10 cellular contexts compared by ENCODE assay signal in the genomic region with DNA sequence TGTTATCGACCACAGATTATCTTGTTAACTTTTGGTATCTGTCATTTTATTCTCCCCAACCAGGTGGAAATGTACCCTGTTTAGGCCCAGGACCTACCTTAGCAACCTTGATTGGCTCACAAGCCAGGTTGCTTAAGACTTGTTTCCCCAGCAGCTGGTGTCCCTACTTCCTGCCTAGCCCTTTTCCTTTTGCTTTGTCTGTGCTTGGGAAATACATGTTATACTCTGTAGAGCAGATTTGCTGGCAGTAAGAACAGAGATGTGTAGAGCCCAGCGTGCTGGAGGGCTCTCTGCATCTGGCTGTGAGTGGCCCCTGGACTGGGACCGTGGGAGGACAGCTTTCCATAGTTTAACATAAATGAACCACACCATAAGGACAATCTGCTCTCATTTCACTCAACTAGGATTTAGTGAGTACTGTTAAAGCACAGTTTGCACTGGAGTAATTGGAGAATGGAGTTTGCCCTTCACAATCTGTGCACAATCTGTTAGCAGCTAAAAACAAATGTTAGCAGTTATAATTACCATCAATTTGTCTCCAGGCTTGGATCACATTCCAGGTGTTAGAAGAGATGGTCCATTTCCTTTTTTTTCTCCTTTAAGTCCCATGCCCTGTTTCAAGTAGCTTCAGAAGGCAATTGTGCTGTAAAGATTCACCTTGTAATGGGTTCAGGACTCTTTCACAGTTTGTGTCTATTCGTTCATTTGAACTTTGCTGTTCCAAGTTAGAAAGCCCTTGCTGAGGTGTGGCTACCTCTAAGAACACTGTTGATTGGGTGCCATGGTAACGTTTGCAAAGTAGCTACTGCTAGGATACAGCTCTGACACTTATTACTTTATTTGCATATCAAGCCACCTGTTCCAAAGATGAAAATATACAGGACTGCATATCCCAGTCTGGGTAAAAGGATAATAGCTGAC. TPM values are rescaled to one million over a fixed set of nuclear protein-coding genes. Genes with fewer than 3 reads are reported as not detected.
DNase-seq lines count a peak whose midpoint lies in the region; ATAC-seq and TF ChIP-seq lines count a peak whose summit lies in the region.
"Had no signal": no experiment of that assay in that cellular context is flagged by ENCODE, and none has a peak within 500 bp of the region (broad histone marks: within the 10 kb centered on the region; RNA-seq: fewer than 3 reads in every experiment).

A gene with protein sequence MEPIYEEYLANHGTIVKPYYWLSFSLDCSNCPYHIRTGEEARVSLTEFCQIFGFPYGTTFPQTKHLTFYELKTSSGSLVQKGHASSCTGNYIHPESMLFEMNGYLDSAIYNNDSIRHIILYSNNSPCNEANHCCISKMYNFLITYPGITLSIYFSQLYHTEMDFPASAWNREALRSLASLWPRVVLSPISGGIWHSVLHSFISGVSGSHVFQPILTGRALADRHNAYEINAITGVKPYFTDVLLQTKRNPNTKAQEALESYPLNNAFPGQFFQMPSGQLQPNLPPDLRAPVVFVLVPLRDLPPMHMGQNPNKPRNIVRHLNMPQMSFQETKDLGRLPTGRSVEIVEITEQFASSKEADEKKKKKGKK (minus strand): TSS at position 770 of the 921 bp plus-strand sequence. CDS start 4,535 bp downstream, outside the sequence.

- peak within 1 kb of the TSS; percentile 92 for H3K27ac Mint-ChIP-seq in activated CD4-positive, alpha-beta memory T cell treated with anti-CD3 and anti-CD28 coated beads for 36 hours

- no peak within 1 kb of the TSS for H3K4me3 ChIP-seq in KMS-11 (IDR thresholded peaks at IDR 0.05; ENCODE audit: insufficient read depth, low read depth, low read length)
- H3K4me3 ChIP-seq in adrenal gland, result no peak within 1 kb of the TSS

- DNase-seq in G401 (ENCODE audit: low spot score), result peak; percentile 65
- peak; percentile 25 for DNase-seq in activated CD4-positive, alpha-beta memory T cell treated with anti-CD3 and anti-CD28 coated beads for 36 hours
- DNase-seq in left kidney (ENCODE audit: low read depth, low spot score), result peak; percentile 18
- no peak for DNase-seq in ecto neural progenitor cell (ENCODE audit: low spot score)
- no peak for DNase-seq in mucosa of gallbladder (ENCODE audit: low spot score)
- DNase-seq in adrenal gland, result no peak

- intact Hi-C loops in activated CD4-positive, alpha-beta memory T cell treated with anti-CD3 and anti-CD28 coated beads for 36 hours (cut with micrococcal nuclease), result loop anchor here (1.0 to 10.0 kb wide), 6 partner anchors 18 to 1628 kb away; a partner anchor contains a TSS
- intact Hi-C loops in adrenal gland (cut with DNase I), result no loop called here

- H3K79me2 ChIP-seq in KMS-11 (ENCODE audit: insufficient read depth, low read depth), result no peaks in the 10 kb centered on the region

- peak within 1 kb of the TSS; percentile 31 for H3K4me3 Mint-ChIP-seq in activated CD4-positive, alpha-beta memory T cell treated with anti-CD3 and anti-CD28 coated beads for 36 hours

- 72 to 77% (median 75%) methylated on average over 5 of the region's 5 CpGs for WGBS in adrenal gland, 4 donors

- no peak for TF ChIP-seq CTCF in KMS-11 (conservative IDR thresholded peaks at IDR 0.05; ENCODE audit: low read depth, low read length)
- TF ChIP-seq CTCF in adrenal gland (IDR thresholded peaks at IDR 0.05), result no peak

- in situ Hi-C loops in G401 (cut with HindIII; ENCODE audit: low sequenced_read_pairs), result no loop called here

- H3K9me3 ChIP-seq in adrenal gland (replicated peaks in 1 of 3), result no peaks in the 10 kb centered on the region

- no peak within 1 kb of the TSS for H3K27ac ChIP-seq in KMS-11
- no peak within 1 kb of the TSS for H3K27ac ChIP-seq in adrenal gland

- no peak for ATAC-seq in GM18873 (IDR thresholded peaks at IDR 0.05; ENCODE audit: low FRiP score, unreplicated experiment)

- H3K36me3 Mint-ChIP-seq in activated CD4-positive, alpha-beta memory T cell treated with anti-CD3 and anti-CD28 coated beads for 36 hours, result no peaks in the 10 kb centered on the region

- H4K20me1 ChIP-seq in KMS-11 (ENCODE audit: insufficient read depth), result no peaks in the 10 kb centered on the region

- CTCF ChIA-PET in activated CD4-positive, alpha-beta memory T cell treated with anti-CD3 and anti-CD28 coated beads for 36 hours (lab: Charles Lee), result interaction anchor here (1.2 to 6.2 kb wide), 5 partner anchors 19 to 371 kb away, joined by 3 to 171 read pairs (median 57); a partner anchor contains a TSS

- no peaks in the 10 kb centered on the region for H3K27me3 Mint-ChIP-seq in activated CD4-positive, alpha-beta memory T cell treated with anti-CD3 and anti-CD28 coated beads for 36 hours

- POLR2A ChIA-PET in activated CD4-positive, alpha-beta memory T cell treated with anti-CD3 and anti-CD28 coated beads for 36 hours (lab: Charles Lee), result interaction anchor here (0.7 to 1.2 kb wide), 2 partner anchors 19 to 263 kb away, joined by 3 to 4 read pairs; no protein-coding TSS in a partner anchor

- H3K9ac ChIP-seq in KMS-11, result no peak within 1 kb of the TSS

- no peaks in the 10 kb centered on the region for H3K9me3 Mint-ChIP-seq in activated CD4-positive, alpha-beta memory T cell treated with anti-CD3 and anti-CD28 coated beads for 36 hours

- H3K4me1 ChIP-seq in KMS-11 (ENCODE audit: low read depth, poor library complexity, severe bottlenecking) (peaks cover 54% of the 10 kb centered on the region), adrenal gland (replicated peaks in 1 of 2) (peaks cover 0 to 16% of the 10 kb centered on the region in 2 donors)

- peak within 1 kb of the TSS; percentile 46 for H3K4me2 ChIP-seq in KMS-11

- H3K36me3 ChIP-seq in KMS-11 (ENCODE audit: insufficient read depth), result no peaks in the 10 kb centered on the region
- no peaks in the 10 kb centered on the region for H3K36me3 ChIP-seq in adrenal gland (replicated peaks in 1 of 2)

- H3K27me3 ChIP-seq in KMS-11 (ENCODE audit: insufficient read depth, low read depth), result no peaks in the 10 kb centered on the region
- no peaks in the 10 kb centered on the region for H3K27me3 ChIP-seq in adrenal gland

- peak within 1 kb of the TSS; percentile 16; the same call in 1 of the 2 replicates for H2AFZ ChIP-seq in KMS-11 (ENCODE audit: low read depth)

- H3K4me1 Mint-ChIP-seq in activated CD4-positive, alpha-beta memory T cell treated with anti-CD3 and anti-CD28 coated beads for 36 hours (ENCODE audit: low read depth), result peaks cover 33% of the 10 kb centered on the region

- TF ChIP-seq POLR2A in adrenal gland (IDR thresholded peaks at IDR 0.05), result no peak

RNA-seq across cellular contexts. Expression of the gene that starts here (rescaled TPM):
- total RNA-seq in G401 (2014; rRNA removed; shearing (Covaris generic)), result not detected in 2 replicates
- not detected for total RNA-seq in activated CD4-positive, alpha-beta memory T cell treated with anti-CD3 and anti-CD28 coated beads for 36 hours
- not detected for total RNA-seq in mucosa of gallbladder
- not detected for total RNA-seq in adrenal gland
- polyA plus RNA-seq in adrenal gland, result not detected
- total RNA-seq: myocyte, subcutaneous adipose tissue had no signal

Comparison
In these comparisons a context has a peak if more than half of its experiments do, and no peak if none do; other contexts are left out.
1. Peak in DNase-seq in G401; RNA of the gene not detected or under 1 TPM.
2. Peak in DNase-seq in activated CD4-positive, alpha-beta memory T cell treated with anti-CD3 and anti-CD28 coated beads for 36 hours; RNA of the gene not detected or under 1 TPM.